Comparison of ENCODE assay signal across 36 cellular contexts in genomic region chr12:112555621-112556233, GRCh38.
DNase-seq lines count a peak whose midpoint lies in the region; ATAC-seq, FAIRE-seq and TF ChIP-seq lines count a peak whose summit lies in the region.
"Had no signal": no experiment of that assay in that cellular context is flagged by ENCODE, and none has a peak within 500 bp of the region (broad histone marks: within the 10 kb centered on the region; RNA-seq: fewer than 3 reads in every experiment).

No MANE protein-coding gene starts in this region.

- H3K9me1 ChIP-seq in K562 (ENCODE audit: control insufficient read depth, insufficient read depth, low read length) = no peaks in the 10 kb centered on the region

- peak in 2 of 3 experiments; percentile 11 to 13; a peak in 2 of 6 replicates for TF ChIP-seq CTCF in K562 (IDR thresholded peaks at IDR 0.05 in 2 of 3, conservative IDR thresholded peaks at IDR 0.05 in 1 of 3; ENCODE audit: insufficient read depth in 2 of 3, low read depth in 1 of 3, low read length in 3 of 3)
- peak in 2 of 3 experiments; percentile 10 to 12 for TF ChIP-seq CTCF in testis (IDR thresholded peaks at IDR 0.05)

- H3K4me3 Mint-ChIP-seq in activated T-cell treated with anti-CD3 and anti-CD28 coated beads, Interleukin-2, amount 50 U/mL, for 72 hours = no peak overlapping the region
- H3K4me3 Mint-ChIP-seq: activated CD4-positive, alpha-beta memory T cell treated with anti-CD3 and anti-CD28 coated beads, Interleukin-2, amount 10 ng/mL, durations not matched to agents 7 days and 5 days; activated naive CD4-positive, alpha-beta T cell treated with anti-CD3 and anti-CD28 coated beads, Interleukin-2, amount 10 ng/mL, durations not matched to agents 7 days and 5 days; CD4-positive, alpha-beta T cell; naive B cell; T-helper 2 cell treated with Interferon-gamma antibody and Interleukin-4, amounts not matched to agents 5 μg/mL and 100 μg/mL, for 36 hours had no signal

- FAIRE-seq in K562 (lab: Jason Lieb, UNC) = peak; percentile 85
- FAIRE-seq: GM12891 had no signal

- peaks cover 0 to 3% of the 10 kb centered on the region in 2 donors for H3K36me3 Mint-ChIP-seq in activated T-cell treated with anti-CD3 and anti-CD28 coated beads, Interleukin-2, amount 50 U/mL, for 72 hours (ENCODE audit: insufficient read depth in 2 of 2)
- H3K36me3 Mint-ChIP-seq: activated naive CD4-positive, alpha-beta T cell treated with anti-CD3 and anti-CD28 coated beads, Interleukin-2, amount 10 ng/mL, durations not matched to agents 7 days and 5 days had no signal

- peak; percentile 87 for ATAC-seq in K562
- ATAC-seq in activated T-cell treated with anti-CD3 and anti-CD28 coated beads, Interleukin-2, amount 50 U/mL, for 72 hours (replicated peaks in 1 of 2) = no peak
- ATAC-seq: body of pancreas, foreskin keratinocyte, psoas muscle had no signal

- POLR2A ChIA-PET in HEK293T (lab: Yijun Ruan, JAX) (no interaction called here), K562 (lab: Yijun Ruan, JAX) (interaction anchor here (1.0 kb wide), 1 partner anchor 15 kb away, joined by 3 read pairs; no protein-coding TSS in a partner anchor)

- H3K36me3 ChIP-seq in K562 (ENCODE audit: control insufficient read depth, insufficient read depth, low read length) (no peaks in the 10 kb centered on the region), testis (ENCODE audit: low read depth, missing control alignments) (no peaks in the 10 kb centered on the region)
- H3K36me3 ChIP-seq: esophagus squamous epithelium, sigmoid colon, tibial nerve had no signal

- CTCF ChIA-PET in HEK293T (lab: Yijun Ruan, JAX) = no interaction called here
- CTCF ChIA-PET in K562 (lab: Yijun Ruan, JAX; ENCODE audit: low intra/inter-chr PET ratio) = no interaction called here

- DNase-seq in NCI-H82 (lab: John Stamatoyannopoulos, UW) (peak; percentile 24), NCI-H82 treated with DMSO at 0.1 percent for 48 hours (lab: John Stamatoyannopoulos, UW; ENCODE audit: unreplicated experiment) (no peak), HEK293T (ENCODE audit: extremely low spot score) (peak; percentile 35), K562 (ENCODE audit: extremely low read depth in 1 of 4, low spot score in 3 of 4) (peak; percentile 34 to 62 (median 55)), testis (peak; percentile 40), cardiac septum (ENCODE audit: low spot score) (no peak)
- no peak for DNase-seq in activated T-cell treated with anti-CD3 and anti-CD28 coated beads, Interleukin-2, amount 50 U/mL, for 72 hours
- no peak for DNase-seq in stimulated activated CD4-positive, alpha-beta T cell treated with anti-CD3 and anti-CD28 coated beads, Interleukin-4, amount 100 ng/mL, for 4 hours
- DNase-seq: activated CD4-positive, alpha-beta memory T cell treated with anti-CD3 and anti-CD28 coated beads, Interleukin-2, amount 10 ng/mL, durations not matched to agents 7 days and 5 days; activated CD8-positive, alpha-beta memory T cell treated with anti-CD3 and anti-CD28 coated beads, Interleukin-2, amount 50 U/mL, for 48 hours; activated naive CD4-positive, alpha-beta T cell treated with anti-CD3 and anti-CD28 coated beads, Interleukin-2, amount 10 ng/mL, durations not matched to agents 7 days and 5 days; AML-193; body of pancreas; CD4-positive, alpha-beta T cell; cerebellar nuclear complex; dermis blood vessel endothelial cell; EL; esophagus squamous epithelium; foreskin keratinocyte; KG1; kidney glomerular epithelial cell; midbrain; naive B cell; NCI-H1930; NCI-H2171 treated with DMSO at 0.1 percent for 48 hours; NCI-H510A treated with DMSO at 0.1 percent for 48 hours; NK-92 treated with Interleukin-12 subunit alpha and Interleukin-12 subunit beta, amount 100 ng/mL, for 24 hours; nucleus accumbens; psoas muscle; SHP77; sigmoid colon; stimulated activated CD4-positive, alpha-beta T cell treated with anti-CD3 and anti-CD28 coated beads, Interleukin-12 subunit alpha, Interleukin-12 subunit beta, amount 100 ng/mL, for 4 hours; stimulated activated CD4-positive, alpha-beta T cell treated with anti-CD3 and anti-CD28 coated beads, Interleukin-4, amount 100 ng/mL, for 1 hour had no signal

- no peaks in the 10 kb centered on the region for H3K4me1 Mint-ChIP-seq in activated T-cell treated with anti-CD3 and anti-CD28 coated beads, Interleukin-2, amount 50 U/mL, for 72 hours (ENCODE audit: low read depth)
- H3K4me1 Mint-ChIP-seq: activated CD4-positive, alpha-beta memory T cell treated with anti-CD3 and anti-CD28 coated beads, Interleukin-2, amount 10 ng/mL, durations not matched to agents 7 days and 5 days; activated naive CD4-positive, alpha-beta T cell treated with anti-CD3 and anti-CD28 coated beads, Interleukin-2, amount 10 ng/mL, durations not matched to agents 7 days and 5 days; naive B cell had no signal

- WGBS in K562 (ENCODE audit: insufficient coverage, low coverage, missing lambda C conversion rate) = under 1% methylated on average over 9 of the region's 9 CpGs
- WGBS in testis, 2 donors = 59 to 63% methylated on average over 9 of the region's 9 CpGs

- peak in 1 of 2 experiments; percentile 15; a peak in 1 of 4 replicates for TF ChIP-seq RAD21 in K562 (CRISPR knock-in tag; conservative IDR thresholded peaks at IDR 0.05 in 1 of 2, IDR thresholded peaks at IDR 0.05 in 1 of 2)

- no peaks in the 10 kb centered on the region for H3K9me3 ChIP-seq in K562 (replicated peaks; ENCODE audit: control insufficient read depth, insufficient read depth, low read depth, low read length)
- no peaks in the 10 kb centered on the region for H3K9me3 ChIP-seq in testis
- H3K9me3 ChIP-seq: esophagus squamous epithelium, psoas muscle had no signal

- H2AFZ ChIP-seq in K562 (ENCODE audit: low read depth, low read length) = peak overlapping the region; percentile 70

- no peaks in the 10 kb centered on the region for H3K9me3 Mint-ChIP-seq in activated T-cell treated with anti-CD3 and anti-CD28 coated beads, Interleukin-2, amount 50 U/mL, for 72 hours
- H3K9me3 Mint-ChIP-seq: activated CD4-positive, alpha-beta memory T cell treated with anti-CD3 and anti-CD28 coated beads, Interleukin-2, amount 10 ng/mL, durations not matched to agents 7 days and 5 days; activated naive CD4-positive, alpha-beta T cell treated with anti-CD3 and anti-CD28 coated beads, Interleukin-2, amount 10 ng/mL, durations not matched to agents 7 days and 5 days; CD4-positive, alpha-beta T cell; T-helper 2 cell treated with Interferon-gamma antibody and Interleukin-4, amounts not matched to agents 5 μg/mL and 100 μg/mL, for 36 hours had no signal

- H3K4me2 ChIP-seq in K562 (ENCODE audit: insufficient read depth, low read length) = peak overlapping the region; percentile 29; the same call in 1 of the 2 replicates

- H3K79me2 ChIP-seq in K562 (ENCODE audit: control insufficient read depth, insufficient read depth, low read length) = no peaks in the 10 kb centered on the region

- no peak for TF ChIP-seq POLR2A in K562 (conservative IDR thresholded peaks at IDR 0.05)
- no peak for TF ChIP-seq POLR2A in testis (IDR thresholded peaks at IDR 0.05)

- H3K27me3 Mint-ChIP-seq in activated T-cell treated with anti-CD3 and anti-CD28 coated beads, Interleukin-2, amount 50 U/mL, for 72 hours (ENCODE audit: low read depth) = peaks cover 12% of the 10 kb centered on the region

- intact Hi-C loops in K562 (cut with micrococcal nuclease) (no loop called here), testis (cut with DNase I; ENCODE audit: low total_unique reads) (no loop called here), cardiac septum (cut with DNase I) (no loop called here)

- H4K20me1 ChIP-seq in K562 (replicated peaks; ENCODE audit: control insufficient read depth, insufficient read depth, low read length) = no peaks in the 10 kb centered on the region

- H3K4me1 ChIP-seq in K562 (replicated peaks in 1 of 2; ENCODE audit: control insufficient read depth in 2 of 2, insufficient read depth in 2 of 2, low read length in 2 of 2) = peaks cover 0 to 2% of the 10 kb centered on the region in 2 experiments; a peak in 2 of 5 replicates
- H3K4me1 ChIP-seq in testis = no peaks in the 10 kb centered on the region
- H3K4me1 ChIP-seq: body of pancreas, esophagus squamous epithelium, foreskin keratinocyte, psoas muscle, sigmoid colon, tibial nerve had no signal

- no peak overlapping the region for H3K9ac ChIP-seq in K562 (ENCODE audit: insufficient read depth in 1 of 2, low read depth in 2 of 2, low read length in 2 of 2)

- H3K27me3 ChIP-seq in K562 (ENCODE audit: control insufficient read depth in 2 of 2, insufficient read depth in 2 of 2, low read length in 2 of 2) = peaks cover 0 to 17% of the 10 kb centered on the region in 2 experiments; a peak in 3 of 5 replicates
- no peaks in the 10 kb centered on the region for H3K27me3 ChIP-seq in testis
- H3K27me3 ChIP-seq: body of pancreas, foreskin keratinocyte, sigmoid colon, tibial nerve had no signal

- H3K27ac ChIP-seq in K562 (ENCODE audit: extremely low read depth, low read depth, low read length) (no peak overlapping the region), testis (no peak overlapping the region)
- H3K27ac ChIP-seq: body of pancreas, esophagus squamous epithelium, foreskin keratinocyte, psoas muscle, sigmoid colon, tibial nerve had no signal

- H3K27ac Mint-ChIP-seq in activated T-cell treated with anti-CD3 and anti-CD28 coated beads, Interleukin-2, amount 50 U/mL, for 72 hours = no peak overlapping the region
- H3K27ac Mint-ChIP-seq: activated CD4-positive, alpha-beta memory T cell treated with anti-CD3 and anti-CD28 coated beads, Interleukin-2, amount 10 ng/mL, durations not matched to agents 7 days and 5 days; activated naive CD4-positive, alpha-beta T cell treated with anti-CD3 and anti-CD28 coated beads, Interleukin-2, amount 10 ng/mL, durations not matched to agents 7 days and 5 days; CD4-positive, alpha-beta T cell; naive B cell; T-helper 2 cell treated with Interferon-gamma antibody and Interleukin-4, amounts not matched to agents 5 μg/mL and 100 μg/mL, for 36 hours had no signal

- no TSS peak for BruUV-seq in K562 (replicated peaks; lab: Mats Ljungman, UMichigan)

- H3K4me3 ChIP-seq in K562 (no peak overlapping the region), testis (no peak overlapping the region)
- H3K4me3 ChIP-seq: body of pancreas, esophagus squamous epithelium, psoas muscle, sigmoid colon, tibial nerve had no signal

- in situ Hi-C loops in K562 (cut with MboI) = no loop called here

- TF ChIP-seq EP300 in K562 (IDR thresholded peaks at IDR 0.05; ENCODE audit: low read length) = no peak

TF ChIP-seq in K562, 482 proteins besides CTCF, POLR2A, EP300 and RAD21 (continues in another document):
- TF ChIP-seq ZNF561 (CRISPR knock-in tag; conservative IDR thresholded peaks at IDR 0.05) = no peak

Comparison
In these comparisons a context has a peak if more than half of its experiments do, and no peak if none do; other contexts are left out.
1. DNase-seq: peak in NCI-H82 (single experiment), HEK293T (single experiment), K562 (4 of 4) and testis (single experiment); none in NCI-H82 treated with DMSO at 0.1 percent for 48 hours (single experiment), activated T-cell treated with anti-CD3 and anti-CD28 coated beads, Interleukin-2, amount 50 U/mL, for 72 hours (0 of 2), stimulated activated CD4-positive, alpha-beta T cell treated with anti-CD3 and anti-CD28 coated beads, Interleukin-4, amount 100 ng/mL, for 4 hours (0 of 2) and cardiac septum (single experiment).